Comparison of ENCODE assay signal across 8 cellular contexts in genomic region chr7:106065560-106066500, GRCh38. TPM values are rescaled to one million over a fixed set of nuclear protein-coding genes. Genes with fewer than 3 reads are reported as not detected.
DNase-seq lines count a peak whose midpoint lies in the region; ATAC-seq and TF ChIP-seq lines count a peak whose summit lies in the region.

No MANE protein-coding gene starts in this region.

- no peaks in the 10 kb centered on the region for H3K36me3 ChIP-seq in thymus (ENCODE audit: control insufficient read depth, insufficient read depth)

- peaks cover 33% of the 10 kb centered on the region for H3K4me1 ChIP-seq in thymus (ENCODE audit: control insufficient read depth, insufficient read depth, low read length)

- DNase-seq in NCI-H146 treated with DMSO at 0.1 percent for 48 hours (lab: John Stamatoyannopoulos, UW; ENCODE audit: unreplicated experiment) (peak; percentile 15), coronary artery (ENCODE audit: low spot score) (no peak), medulla oblongata (ENCODE audit: extremely low spot score) (peak; percentile 45), hippocampal formation (lab: John Stamatoyannopoulos, UW) (no peak)

- no peaks in the 10 kb centered on the region for H3K9me3 ChIP-seq in thymus (ENCODE audit: control insufficient read depth)

- 91% methylated on average over 26 of the region's 26 CpGs for WGBS in thymus

- H3K4me3 ChIP-seq in coronary artery (peak overlapping the region; percentile 62), thymus (ENCODE audit: low read length) (no peak overlapping the region)

- no peak for TF ChIP-seq CTCF in coronary artery (IDR thresholded peaks at IDR 0.05)

- peak overlapping the region; percentile 38 to 86 for H3K27ac ChIP-seq in coronary artery
- H3K27ac ChIP-seq in thymus (ENCODE audit: low read depth): peak overlapping the region; percentile 48

- ATAC-seq in HG03469 (IDR thresholded peaks at IDR 0.05; ENCODE audit: unreplicated experiment) (no peak), HG03460 (IDR thresholded peaks at IDR 0.05; ENCODE audit: unreplicated experiment) (no peak), GM21526 (IDR thresholded peaks at IDR 0.05; ENCODE audit: low FRiP score, unreplicated experiment) (no peak)

- H3K27me3 ChIP-seq in thymus (ENCODE audit: control insufficient read depth, insufficient read depth): no peaks in the 10 kb centered on the region

RNA-seq across cellular contexts. Expression of gene SYPL1, which starts 46.3 kb away (rescaled TPM):
- polyA plus RNA-seq in thymus: 77.0 TPM

Comparison
In these comparisons a context has a peak if more than half of its experiments do, and no peak if none do; other contexts are left out.
1. DNase-seq: peak in NCI-H146 treated with DMSO at 0.1 percent for 48 hours (single experiment) and medulla oblongata (single experiment); none in coronary artery (single experiment) and hippocampal formation (0 of 2).